In the genomic region with DNA sequence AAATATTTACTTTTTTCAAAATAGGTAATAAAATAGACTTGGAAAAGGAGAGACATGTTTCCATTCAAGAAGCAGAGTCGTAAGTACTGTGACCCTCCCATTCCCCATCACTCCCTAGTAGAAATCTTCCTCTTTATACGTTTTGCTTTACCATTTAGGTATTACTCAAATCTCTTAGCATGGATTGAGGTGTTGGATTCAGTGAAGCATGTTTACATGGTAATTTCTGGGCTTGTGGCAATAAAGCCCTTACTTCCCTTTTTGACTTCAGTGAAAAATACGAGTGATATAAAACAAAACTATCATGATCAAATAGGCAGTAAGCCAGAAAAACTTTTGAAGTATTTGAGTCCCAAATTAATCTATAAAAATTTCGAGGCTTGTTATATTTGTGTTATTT, we compare ENCODE assay signal across 19 cellular contexts. TPM values are rescaled to one million over a fixed set of nuclear protein-coding genes. Genes with fewer than 3 reads are reported as not detected.
DNase-seq lines count a peak whose midpoint lies in the region; ATAC-seq and TF ChIP-seq lines count a peak whose summit lies in the region.
"Had no signal": no experiment of that assay in that cellular context is flagged by ENCODE, and none has a peak within 500 bp of the region (broad histone marks: within the 10 kb centered on the region; RNA-seq: fewer than 3 reads in every experiment).

No MANE protein-coding gene starts in this region.

- H3K4me3 Mint-ChIP-seq in T-helper 17 cell, result no peak overlapping the region
- H3K4me3 Mint-ChIP-seq in activated T-helper 2 cell treated with anti-CD3 and anti-CD28 coated beads, Interferon-gamma antibody, Interleukin-2, Interleukin-4, amounts not matched to agents 10 μg/mL and 5 μg/mL and 100 μg/mL, durations not matched to agents 14 hours and 24 hours and 36 hours (ENCODE audit: low read depth), result no peak overlapping the region
- H3K4me3 Mint-ChIP-seq: central memory CD8-positive, alpha-beta T cell; H9 had no signal

- CTCF ChIA-PET in GM10248 (lab: Yijun Ruan, JAX), result no interaction called here

- DNase-seq in GM10248 (ENCODE audit: extremely low spot score) (peak; percentile 27), T-helper 17 cell (no peak), cerebellar nuclear complex (lab: John Stamatoyannopoulos, UW) (no peak), kidney tubule cell (ENCODE audit: low spot score) (no peak)
- DNase-seq in activated T-helper 2 cell treated with anti-CD3 and anti-CD28 coated beads, Interferon-gamma antibody, Interleukin-2, Interleukin-4, amounts not matched to agents 10 μg/mL and 5 μg/mL and 100 μg/mL, durations not matched to agents 14 hours and 24 hours and 36 hours (ENCODE audit: low spot score), result no peak
- no peak for DNase-seq in stimulated activated CD4-positive, alpha-beta T cell treated with anti-CD3 and anti-CD28 coated beads, Interleukin-4, amount 100 ng/mL, for 1 hour
- DNase-seq: activated CD4-positive, CD25-positive, alpha-beta regulatory T cell treated with anti-CD3 and anti-CD28 coated beads, Interleukin-2, amount 50 U/mL, for 72 hours; activated T-cell treated with anti-CD3 and anti-CD28 coated beads, Interleukin-2, amount 50 U/mL, for 1 hour; H9; left cardiac atrium; NCI-H1930; NK-92 treated with Interleukin-12 subunit alpha and Interleukin-12 subunit beta, amount 100 ng/mL, for 24 hours; psoas muscle; trophoblast cell had no signal

- TF ChIP-seq CTCF in GM10248 (IDR thresholded peaks at IDR 0.05; ENCODE audit: control extremely low read depth, extremely low read depth, low read depth, missing control alignments), result no peak

- intact Hi-C loops in activated T-helper 2 cell treated with anti-CD3 and anti-CD28 coated beads, Interferon-gamma antibody, Interleukin-2, Interleukin-4, amounts not matched to agents 10 μg/mL and 5 μg/mL and 100 μg/mL, durations not matched to agents 14 hours and 24 hours and 36 hours (cut with micrococcal nuclease), result no loop called here

- no peak overlapping the region for H3K27ac Mint-ChIP-seq in T-helper 17 cell
- no peak overlapping the region for H3K27ac Mint-ChIP-seq in activated T-helper 2 cell treated with anti-CD3 and anti-CD28 coated beads, Interferon-gamma antibody, Interleukin-2, Interleukin-4, amounts not matched to agents 10 μg/mL and 5 μg/mL and 100 μg/mL, durations not matched to agents 14 hours and 24 hours and 36 hours

- H3K9me3 Mint-ChIP-seq in activated T-helper 2 cell treated with anti-CD3 and anti-CD28 coated beads, Interferon-gamma antibody, Interleukin-2, Interleukin-4, amounts not matched to agents 10 μg/mL and 5 μg/mL and 100 μg/mL, durations not matched to agents 14 hours and 24 hours and 36 hours, result no peaks in the 10 kb centered on the region
- H3K9me3 Mint-ChIP-seq: central memory CD8-positive, alpha-beta T cell; H9 had no signal

- H3K9me3 ChIP-seq in T-helper 17 cell (ENCODE audit: control insufficient read depth, low read length, poor library complexity, severe bottlenecking), result no peaks in the 10 kb centered on the region
- H3K9me3 ChIP-seq: psoas muscle had no signal

- H3K36me3 Mint-ChIP-seq in T-helper 17 cell (ENCODE audit: low read depth), result peaks cover 4% of the 10 kb centered on the region
- H3K36me3 Mint-ChIP-seq in activated T-helper 2 cell treated with anti-CD3 and anti-CD28 coated beads, Interferon-gamma antibody, Interleukin-2, Interleukin-4, amounts not matched to agents 10 μg/mL and 5 μg/mL and 100 μg/mL, durations not matched to agents 14 hours and 24 hours and 36 hours (ENCODE audit: low read depth), result peaks cover 39% of the 10 kb centered on the region

- POLR2A ChIA-PET in GM10248 (lab: Yijun Ruan, JAX), result no interaction called here

- H3K4me1 Mint-ChIP-seq in T-helper 17 cell, result peaks cover 15% of the 10 kb centered on the region
- H3K4me1 Mint-ChIP-seq in activated T-helper 2 cell treated with anti-CD3 and anti-CD28 coated beads, Interferon-gamma antibody, Interleukin-2, Interleukin-4, amounts not matched to agents 10 μg/mL and 5 μg/mL and 100 μg/mL, durations not matched to agents 14 hours and 24 hours and 36 hours (ENCODE audit: low read depth), result peaks cover 10% of the 10 kb centered on the region
- H3K4me1 Mint-ChIP-seq: H9 had no signal

- no peaks in the 10 kb centered on the region for H3K27me3 Mint-ChIP-seq in T-helper 17 cell
- H3K27me3 Mint-ChIP-seq in activated T-helper 2 cell treated with anti-CD3 and anti-CD28 coated beads, Interferon-gamma antibody, Interleukin-2, Interleukin-4, amounts not matched to agents 10 μg/mL and 5 μg/mL and 100 μg/mL, durations not matched to agents 14 hours and 24 hours and 36 hours (ENCODE audit: low read depth), result no peaks in the 10 kb centered on the region
- H3K27me3 Mint-ChIP-seq: central memory CD8-positive, alpha-beta T cell had no signal

- peak; percentile 47 for ATAC-seq in GM21367 (IDR thresholded peaks at IDR 0.05; ENCODE audit: unreplicated experiment)
- peak; percentile 65 for ATAC-seq in HG03378 (IDR thresholded peaks at IDR 0.05; ENCODE audit: unreplicated experiment)
- peak; percentile 36 for ATAC-seq in T-helper 17 cell
- ATAC-seq: K562, left cardiac atrium, psoas muscle, SK-N-SH treated with all-trans-retinoic acid at 6 μM for 48 hours had no signal

RNA-seq across cellular contexts. Expression of gene RAB21, which starts 27.3 kb away (rescaled TPM):
- 10 to 100 TPM; 58.8 to 68.8 TPM for total RNA-seq in T-helper 17 cell
- total RNA-seq in activated T-helper 2 cell treated with anti-CD3 and anti-CD28 coated beads, Interferon-gamma antibody, Interleukin-2, Interleukin-4, amounts not matched to agents 10 μg/mL and 5 μg/mL and 100 μg/mL, durations not matched to agents 14 hours and 24 hours and 36 hours, result 95.4 and 96.1 TPM in 2 replicates

RNA-seq across cellular contexts. Expression of gene TBC1D15, which starts 57.6 kb away (rescaled TPM):
- total RNA-seq in T-helper 17 cell, result 10 to 100 TPM; 77.3 to 97.2 TPM
- 38.2 and 44.8 TPM in 2 replicates for total RNA-seq in activated T-helper 2 cell treated with anti-CD3 and anti-CD28 coated beads, Interferon-gamma antibody, Interleukin-2, Interleukin-4, amounts not matched to agents 10 μg/mL and 5 μg/mL and 100 μg/mL, durations not matched to agents 14 hours and 24 hours and 36 hours
